ENCODE assay signal across 9 cellular contexts in genomic region chr4:24473309-24473721, GRCh38.
DNase-seq lines count a peak whose midpoint lies in the region; FAIRE-seq and TF ChIP-seq lines count a peak whose summit lies in the region.
"Had no signal": no experiment of that assay in that cellular context is flagged by ENCODE, and none has a peak within 500 bp of the region (broad histone marks: within the 10 kb centered on the region; RNA-seq: fewer than 3 reads in every experiment).

No MANE protein-coding gene starts in this region.

- no peak for TF ChIP-seq POLR2A in erythroblast (IDR thresholded peaks at IDR 0.05; ENCODE audit: low read length)

- H3K9ac ChIP-seq in subcutaneous abdominal adipose tissue (ENCODE audit: low read length in 5 of 5): peak overlapping the region in 2 of 5 donors; percentile 52 to 60

- no peak overlapping the region for H3K27ac ChIP-seq in cardiac muscle cell
- no peak overlapping the region for H3K27ac ChIP-seq in subcutaneous abdominal adipose tissue (ENCODE audit: low read depth, low read length)

- DNase-seq in cardiac muscle cell (ENCODE audit: low read depth in 1 of 2, low spot score in 1 of 2): peak; percentile 42 to 46
- DNase-seq in cardiac septum (ENCODE audit: low spot score): no peak
- peak; percentile 66 for DNase-seq in NCI-H82 (lab: John Stamatoyannopoulos, UW)
- peak; percentile 20 for DNase-seq in bronchial epithelial cell (ENCODE audit: low read depth)
- peak; percentile 26 for DNase-seq in kidney glomerular epithelial cell (lab: John Stamatoyannopoulos, UW)
- no peak for DNase-seq in erythroblast (lab: John Stamatoyannopoulos, UW)
- no peak for DNase-seq in NCI-H1436 (lab: John Stamatoyannopoulos, UW)

- intact Hi-C loops in cardiac septum (cut with DNase I): loop anchor here (2.0 to 5.0 kb wide), 4 partner anchors 109 to 839 kb away; partner anchors contain the start of genes CCDC149, SOD3 and ZCCHC4

- TF ChIP-seq CTCF in cardiac muscle cell (IDR thresholded peaks at IDR 0.05; ENCODE audit: low read depth, low read length): no peak
- TF ChIP-seq CTCF in bronchial epithelial cell (IDR thresholded peaks at IDR 0.05; ENCODE audit: insufficient read depth, low read length, severe bottlenecking): no peak

- no peaks in the 10 kb centered on the region for H3K4me1 ChIP-seq in cardiac muscle cell (ENCODE audit: low read depth)
- H3K4me1 ChIP-seq in subcutaneous abdominal adipose tissue (ENCODE audit: control insufficient read depth in 5 of 5, insufficient read depth in 5 of 5, low read length in 5 of 5): peaks cover 0 to 40% (median 37%) of the 10 kb centered on the region in 5 donors

- FAIRE-seq in bronchial epithelial cell (lab: Jason Lieb, UNC): no peak
- FAIRE-seq: islet of Langerhans had no signal

- H3K4me3 ChIP-seq in cardiac muscle cell (peak overlapping the region; percentile 52), bronchial epithelial cell (ENCODE audit: low read depth, low read length) (peak overlapping the region; percentile 55), subcutaneous abdominal adipose tissue (ENCODE audit: low read depth in 1 of 5, low read length in 5 of 5) (peak overlapping the region; percentile 25 to 71 (median 63))

- H3K36me3 ChIP-seq in cardiac muscle cell (no peaks in the 10 kb centered on the region), bronchial epithelial cell (ENCODE audit: control insufficient read depth, insufficient read depth, low read length) (no peaks in the 10 kb centered on the region), subcutaneous abdominal adipose tissue (ENCODE audit: control insufficient read depth in 5 of 5, insufficient read depth in 5 of 5, low read length in 5 of 5) (no peaks in the 10 kb centered on the region)

- H3K27me3 ChIP-seq in cardiac muscle cell (peaks cover 41% of the 10 kb centered on the region), bronchial epithelial cell (ENCODE audit: control insufficient read depth, insufficient read depth, low read length) (peaks cover 6% of the 10 kb centered on the region), subcutaneous abdominal adipose tissue (ENCODE audit: control insufficient read depth in 5 of 5, insufficient read depth in 4 of 5, low read length in 5 of 5) (peaks cover 10 to 28% (median 24%) of the 10 kb centered on the region in 5 donors)

- no peaks in the 10 kb centered on the region for H3K9me3 ChIP-seq in cardiac muscle cell (ENCODE audit: low read depth)
- no peaks in the 10 kb centered on the region for H3K9me3 ChIP-seq in subcutaneous abdominal adipose tissue (ENCODE audit: control insufficient read depth in 5 of 5, low read length in 5 of 5)

Comparison
In these comparisons a context has a peak if more than half of its experiments do, and no peak if none do; other contexts are left out.
1. DNase-seq: peak in cardiac muscle cell (2 of 2), NCI-H82 (single experiment), bronchial epithelial cell (single experiment) and kidney glomerular epithelial cell (single experiment); none in cardiac septum (single experiment), erythroblast (0 of 2) and NCI-H1436 (single experiment).
2. Peak in every context shown above with its lines, with median percentiles within 50 percentile points of each other: H3K4me3 ChIP-seq.